Comparison of ENCODE assay signal across 1 cellular context in the genomic region with DNA sequence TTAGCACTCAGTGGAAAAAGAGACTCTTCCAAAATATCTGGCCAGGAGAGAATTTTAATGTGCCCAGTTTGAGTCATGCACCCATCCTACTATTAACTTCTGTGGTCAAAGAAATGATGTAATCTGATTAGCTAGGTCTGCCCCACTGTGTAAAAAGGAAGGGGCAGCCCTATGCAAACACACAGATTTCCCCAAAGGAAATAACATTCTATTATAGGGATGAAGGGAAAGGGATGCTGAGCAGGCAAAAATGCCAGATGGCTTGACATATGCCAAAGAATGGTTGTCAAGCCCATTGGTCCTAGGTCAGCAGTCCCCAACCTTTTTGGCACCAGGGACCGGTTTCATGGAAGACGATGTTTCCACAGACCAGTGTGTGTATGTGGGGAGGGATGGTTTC.
A peak's percentile ranks its signal among the peaks of the same experiment; 100 is the strongest.
TF ChIP-seq lines count a peak whose summit lies in the region.

No MANE protein-coding gene starts in this region.

TF ChIP-seq in IMR-90, 13 proteins besides CTCF, POLR2A, EP300 and RAD21:
- TF ChIP-seq MAZ (IDR thresholded peaks at IDR 0.05; ENCODE audit: borderline replicate concordance, low read depth, low read length), result no peak
- 0 out of 2 replicates have a peak, but pooled peaks have one; percentile 21 for TF ChIP-seq MAFK (IDR thresholded peaks at IDR 0.05; ENCODE audit: low read depth, low read length)
TF ChIP-seq in IMR-90: peak in this region for 1.
